ENCODE assay signal across 11 cellular contexts in genomic region chr22:28759861-28760560, GRCh38. TPM values are rescaled to one million over a fixed set of nuclear protein-coding genes. Genes with fewer than 3 reads are reported as not detected.
A peak's percentile ranks its signal among the peaks of the same experiment; 100 is the strongest.
DNase-seq lines count a peak whose midpoint lies in the region; ATAC-seq and TF ChIP-seq lines count a peak whose summit lies in the region.
"Had no signal": no experiment of that assay in that cellular context is flagged by ENCODE, and none has a peak within 500 bp of the region (broad histone marks: within the 10 kb centered on the region; RNA-seq: fewer than 3 reads in every experiment).

No MANE protein-coding gene starts in this region.

- no peaks in the 10 kb centered on the region for H3K27me3 ChIP-seq in heart right ventricle

- peak; percentile 38 for ATAC-seq in mucosa of descending colon
- no peak for ATAC-seq in Right ventricle myocardium inferior
- ATAC-seq in heart right ventricle: no peak

- H3K9me3 ChIP-seq in mucosa of descending colon: no peaks in the 10 kb centered on the region
- H3K9me3 ChIP-seq in heart right ventricle: no peaks in the 10 kb centered on the region

- in situ Hi-C loops in astrocyte of the spinal cord (cut with HindIII; ENCODE audit: low sequenced_read_pairs): no loop called here

- peak; percentile 11 for DNase-seq in H4 (ENCODE audit: low spot score)
- DNase-seq in NCI-H1930 (lab: John Stamatoyannopoulos, UW): peak; percentile 12 to 13
- DNase-seq in astrocyte of the spinal cord (ENCODE audit: low read depth, low spot score): peak; percentile 27
- no peak for DNase-seq in mucosa of descending colon
- no peak for DNase-seq in stimulated activated CD4-positive, alpha-beta T cell treated with anti-CD3 and anti-CD28 coated beads, Interleukin-15, amount 100 ng/mL, for 24 hours
- no peak for DNase-seq in GF-D8 (lab: John Stamatoyannopoulos, UW)
- DNase-seq in Right ventricle myocardium inferior (ENCODE audit: missing footprints): no peak
- DNase-seq in heart right ventricle: no peak
- DNase-seq: activated naive CD4-positive, alpha-beta T cell; DND-41; effector memory CD4-positive, alpha-beta T cell had no signal

- 78 to 81% methylated on average over 3 of the region's 3 CpGs for WGBS in heart right ventricle, 2 donors

- no peaks in the 10 kb centered on the region for H3K36me3 ChIP-seq in mucosa of descending colon (ENCODE audit: low read depth)
- peaks cover 0 to 12% (median 0%) of the 10 kb centered on the region in 9 donors for H3K36me3 ChIP-seq in heart right ventricle

- intact Hi-C loops in mucosa of descending colon (cut with DNase I, micrococcal nuclease): no loop called here
- intact Hi-C loops in Right ventricle myocardium inferior (cut with DNase I): no loop called here
- intact Hi-C loops in heart right ventricle (cut with DNase I): no loop called here

- H3K4me3 ChIP-seq in astrocyte of the spinal cord (ENCODE audit: low read depth, low read length): no peak overlapping the region
- no peak overlapping the region for H3K4me3 ChIP-seq in mucosa of descending colon
- H3K4me3 ChIP-seq in heart right ventricle: no peak overlapping the region

- TF ChIP-seq CTCF in astrocyte of the spinal cord (IDR thresholded peaks at IDR 0.05; ENCODE audit: low read depth, low read length): no peak
- TF ChIP-seq CTCF in mucosa of descending colon (IDR thresholded peaks at IDR 0.05): no peak
- TF ChIP-seq CTCF in heart right ventricle (IDR thresholded peaks at IDR 0.05): no peak

- no peaks in the 10 kb centered on the region for H3K4me1 ChIP-seq in mucosa of descending colon (ENCODE audit: low read depth)
- H3K4me1 ChIP-seq in heart right ventricle: peaks cover 0 to 14% (median 0%) of the 10 kb centered on the region in 9 donors

- no peak overlapping the region for H3K27ac ChIP-seq in heart right ventricle

RNA-seq across cellular contexts. Expression of gene CCDC117, which starts 12.5 kb away (rescaled TPM):
- 16.0 and 17.2 TPM in 2 replicates for total RNA-seq in H4 (2014; rRNA removed; shearing (Covaris generic))
- total RNA-seq in mucosa of descending colon: 10 to 100 TPM; 14.4 to 26.6 (median 17.1) TPM
- total RNA-seq in Right ventricle myocardium inferior: 11.4 TPM
- 10 to 100 TPM in 7 of 10 donors, 1 to 10 TPM in 3; 7.7 to 15.0 (median 11.5) TPM for total RNA-seq in heart right ventricle
- polyA plus RNA-seq in heart right ventricle: 1 to 10 TPM; 5.9 to 9.4 TPM

RNA-seq across cellular contexts. Expression of gene HSCB, which starts 18.2 kb away (rescaled TPM):
- total RNA-seq in H4 (2014; rRNA removed; shearing (Covaris generic)): 17.6 and 22.4 TPM in 2 replicates
- 10 to 100 TPM; 11.6 to 15.5 (median 13.4) TPM for total RNA-seq in mucosa of descending colon
- 9.6 TPM for total RNA-seq in Right ventricle myocardium inferior
- 10 to 100 TPM in 3 of 10 donors, 1 to 10 TPM in 7; 7.1 to 13.8 (median 8.7) TPM for total RNA-seq in heart right ventricle
- 10 to 100 TPM; 15.0 to 16.8 TPM for polyA plus RNA-seq in heart right ventricle

RNA-seq across cellular contexts. Expression of gene CHEK2, which starts 18.4 kb away (rescaled TPM):
- 22.9 and 24.8 TPM in 2 replicates for total RNA-seq in H4 (2014; rRNA removed; shearing (Covaris generic))
- total RNA-seq in mucosa of descending colon (10 to 100 TPM; 15.8 to 21.1 (median 19.5) TPM), Right ventricle myocardium inferior (1.9 TPM), heart right ventricle (1 to 10 TPM in 7 of 10 donors, under 1 TPM in 3; 0.74 to 8.0 (median 1.6) TPM)
- 1 to 10 TPM; 2.8 to 6.1 TPM for polyA plus RNA-seq in heart right ventricle

RNA-seq across cellular contexts. Expression of gene XBP1, which starts 40.4 kb away (rescaled TPM):
- total RNA-seq in H4 (2014; rRNA removed; shearing (Covaris generic)): 122 and 124 TPM in 2 replicates
- total RNA-seq in mucosa of descending colon: 100 to 1,000 TPM; 116 to 238 (median 132) TPM
- 71.8 TPM for total RNA-seq in Right ventricle myocardium inferior
- 100 to 1,000 TPM in 2 of 10 donors, 10 to 100 TPM in 8; 56.5 to 140 (median 67.9) TPM for total RNA-seq in heart right ventricle
- 100 to 1,000 TPM in 1 of 2 donors, 10 to 100 TPM in 1; 22.5 to 138 TPM for polyA plus RNA-seq in heart right ventricle

Comparison
In these comparisons a context has a peak if more than half of its experiments do, and no peak if none do; other contexts are left out.
1. DNase-seq: peak in H4 (single experiment), NCI-H1930 (2 of 2) and astrocyte of the spinal cord (single experiment); none in mucosa of descending colon (0 of 3), stimulated activated CD4-positive, alpha-beta T cell treated with anti-CD3 and anti-CD28 coated beads, Interleukin-15, amount 100 ng/mL, for 24 hours (single experiment), GF-D8 (single experiment), Right ventricle myocardium inferior (single experiment) and heart right ventricle (0 of 2).